12 cellular contexts compared by ENCODE assay signal in the genomic region with DNA sequence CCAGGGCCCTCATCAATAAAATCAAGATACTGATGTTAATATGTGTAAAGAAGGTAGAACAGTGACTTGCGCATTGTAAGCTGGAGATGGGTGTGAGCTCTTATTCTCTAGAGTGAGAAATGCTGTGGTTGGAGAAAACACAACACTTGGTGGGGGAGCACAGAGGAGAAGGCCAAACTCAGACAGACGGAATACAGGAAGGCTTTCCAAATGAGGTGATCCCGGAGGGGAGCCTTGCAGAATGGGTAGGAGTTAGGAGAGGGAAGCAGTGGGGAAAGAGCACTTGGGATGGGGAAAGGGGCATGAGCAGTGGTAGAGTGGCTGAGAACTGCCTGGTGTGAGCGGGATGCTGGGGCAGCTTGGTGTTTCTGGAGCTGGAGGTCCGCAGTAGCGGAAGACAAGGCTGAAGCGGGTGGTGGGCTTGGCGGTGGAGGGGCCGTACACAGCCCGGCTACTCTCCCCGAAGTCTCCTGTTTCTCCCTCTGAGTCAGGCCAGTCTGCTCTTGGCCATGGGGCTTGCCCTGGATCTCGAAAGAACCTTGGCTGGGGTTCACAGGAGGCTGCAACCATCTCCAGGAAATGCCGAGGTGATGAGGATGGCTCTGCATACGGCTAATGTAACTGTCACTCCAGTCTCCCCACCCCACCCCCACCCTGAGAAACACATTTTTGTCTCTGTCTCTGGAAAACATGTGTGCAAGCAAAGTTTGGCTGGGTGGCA. TPM values are rescaled to one million over a fixed set of nuclear protein-coding genes. Genes with fewer than 3 reads are reported as not detected.
DNase-seq lines count a peak whose midpoint lies in the region; ATAC-seq and TF ChIP-seq lines count a peak whose summit lies in the region.
"Had no signal": no experiment of that assay in that cellular context is flagged by ENCODE, and none has a peak within 500 bp of the region (broad histone marks: within the 10 kb centered on the region; RNA-seq: fewer than 3 reads in every experiment).

No MANE protein-coding gene starts in this region.

- H3K23ac ChIP-seq in mesenchymal stem cell (ENCODE audit: low read length in 2 of 2), result peak overlapping the region in 1 of 2 experiments; percentile 89

- no peak overlapping the region for H3K4me3 ChIP-seq in heart right ventricle
- peak overlapping the region in 1 of 2 experiments; percentile 35 for H3K4me3 ChIP-seq in mesenchymal stem cell (ENCODE audit: insufficient read depth in 1 of 2, low read depth in 1 of 2, low read length in 2 of 2)

- H3K18ac ChIP-seq in mesenchymal stem cell (ENCODE audit: low read depth in 1 of 2, low read length in 2 of 2), result peak overlapping the region; percentile 95 to 97

- WGBS in heart right ventricle, 2 donors, result 65 to 68% methylated on average over 13 to 14 of the region's 14 CpGs
- WGBS in mesenchymal stem cell, result 19% methylated on average over 7 of the region's 14 CpGs

- peak overlapping the region; percentile 70 for H3K9ac ChIP-seq in mesenchymal stem cell (ENCODE audit: low read length)

- no peaks in the 10 kb centered on the region for H3K36me3 ChIP-seq in heart right ventricle
- no peaks in the 10 kb centered on the region for H3K36me3 ChIP-seq in mesenchymal stem cell (ENCODE audit: control insufficient read depth in 1 of 2, insufficient read depth in 2 of 2, low read depth in 1 of 2, low read length in 2 of 2)
- H3K36me3 ChIP-seq: BE2C had no signal

- no peak overlapping the region for H2AFZ ChIP-seq in mesenchymal stem cell (ENCODE audit: low read depth, low read length)

- H4K91ac ChIP-seq in mesenchymal stem cell (ENCODE audit: low read length), result peak overlapping the region; percentile 99

- peak overlapping the region; percentile 81 for H2BK5ac ChIP-seq in mesenchymal stem cell (ENCODE audit: low read depth, low read length, poor library complexity, severe bottlenecking)

- peak overlapping the region; percentile 66 for H2AK5ac ChIP-seq in mesenchymal stem cell (ENCODE audit: low read length, severe bottlenecking)

- ATAC-seq in heart right ventricle (peak in 6 of 8 donors; percentile 39 to 75 (median 74)), HG03457 (IDR thresholded peaks at IDR 0.05; ENCODE audit: unreplicated experiment) (no peak), HG02759 (IDR thresholded peaks at IDR 0.05; ENCODE audit: unreplicated experiment) (no peak), HG02798 (IDR thresholded peaks at IDR 0.05; ENCODE audit: poor library complexity, unreplicated experiment) (no peak)
- no peak for ATAC-seq in activated CD4-positive, CD25-positive, alpha-beta regulatory T cell treated with anti-CD3 and anti-CD28 coated beads, Interleukin-2, amount 50 U/mL, for 24 hours

- peak overlapping the region in 1 of 2 experiments; percentile 86 for H3K14ac ChIP-seq in mesenchymal stem cell (ENCODE audit: low read length in 2 of 2)

- intact Hi-C loops in heart right ventricle (cut with DNase I), result no loop called here
- intact Hi-C loops in cardiac septum (cut with DNase I), result loop anchor here (10.0 kb wide), 1 partner anchor 145 kb away; no protein-coding TSS in a partner anchor
- intact Hi-C loops in dendritic cell treated with granulocyte-macrophage colony-stimulating factor and Interleukin-4, amounts not matched to agents 40 ng/mL and 50 ng/mL, for 4 days (cut with micrococcal nuclease), result no loop called here

- H3K27ac Mint-ChIP-seq in dendritic cell treated with granulocyte-macrophage colony-stimulating factor and Interleukin-4, amounts not matched to agents 40 ng/mL and 50 ng/mL, for 4 days, result peak overlapping the region; percentile 21
- H3K27ac Mint-ChIP-seq: memory B cell had no signal

- peak overlapping the region; percentile 89 for H2BK120ac ChIP-seq in mesenchymal stem cell (ENCODE audit: low read depth, low read length)

- peaks cover 2% of the 10 kb centered on the region for H3K27me3 Mint-ChIP-seq in dendritic cell treated with granulocyte-macrophage colony-stimulating factor and Interleukin-4, amounts not matched to agents 40 ng/mL and 50 ng/mL, for 4 days

- H3K27ac ChIP-seq in heart right ventricle (peak overlapping the region in 2 of 10 donors; percentile 8 to 41), mesenchymal stem cell (ENCODE audit: low read length, poor library complexity, severe bottlenecking) (peak overlapping the region; percentile 75)

- peak overlapping the region; percentile 83 to 95 for H3K4ac ChIP-seq in mesenchymal stem cell (ENCODE audit: low read depth in 1 of 2, low read length in 2 of 2)

- TF ChIP-seq CTCF in heart right ventricle (IDR thresholded peaks at IDR 0.05), result no peak

- peaks cover 0 to 7% (median 0%) of the 10 kb centered on the region in 9 donors for H3K4me1 ChIP-seq in heart right ventricle
- H3K4me1 ChIP-seq in mesenchymal stem cell (ENCODE audit: control insufficient read depth, insufficient read depth, low read depth, low read length), result peaks cover 12% of the 10 kb centered on the region
- H3K4me1 ChIP-seq: BE2C had no signal

- H3K4me3 Mint-ChIP-seq in dendritic cell treated with granulocyte-macrophage colony-stimulating factor and Interleukin-4, amounts not matched to agents 40 ng/mL and 50 ng/mL, for 4 days, result no peak overlapping the region
- H3K4me3 Mint-ChIP-seq: memory B cell had no signal

- H3K9me3 Mint-ChIP-seq in dendritic cell treated with granulocyte-macrophage colony-stimulating factor and Interleukin-4, amounts not matched to agents 40 ng/mL and 50 ng/mL, for 4 days, result peaks cover 7% of the 10 kb centered on the region

- DNase-seq in heart right ventricle (peak in 1 of 2 donors; percentile 10), cardiac septum (ENCODE audit: low spot score) (no peak), mesenchymal stem cell (peak; percentile 94)
- DNase-seq: BE2C; stimulated activated CD4-positive, alpha-beta T cell treated with anti-CD3 and anti-CD28 coated beads, Interleukin-2, amount 100 ng/mL, for 24 hours had no signal

- no peaks in the 10 kb centered on the region for H3K36me3 Mint-ChIP-seq in dendritic cell treated with granulocyte-macrophage colony-stimulating factor and Interleukin-4, amounts not matched to agents 40 ng/mL and 50 ng/mL, for 4 days (ENCODE audit: low read depth)
- H3K36me3 Mint-ChIP-seq: memory B cell had no signal

- H3K4me1 Mint-ChIP-seq in dendritic cell treated with granulocyte-macrophage colony-stimulating factor and Interleukin-4, amounts not matched to agents 40 ng/mL and 50 ng/mL, for 4 days (ENCODE audit: low read depth), result peaks cover 15% of the 10 kb centered on the region
- H3K4me1 Mint-ChIP-seq: memory B cell had no signal

- H4K8ac ChIP-seq in mesenchymal stem cell (ENCODE audit: low read length), result peak overlapping the region; percentile 95

- H2BK12ac ChIP-seq in mesenchymal stem cell (ENCODE audit: low read length in 2 of 2), result peak overlapping the region; percentile 89 to 98

- no peaks in the 10 kb centered on the region for H3K9me3 ChIP-seq in heart right ventricle
- no peaks in the 10 kb centered on the region for H3K9me3 ChIP-seq in mesenchymal stem cell (ENCODE audit: control insufficient read depth, low read length)
- H3K9me3 ChIP-seq: BE2C had no signal

- H3K4me2 ChIP-seq in mesenchymal stem cell (ENCODE audit: low read length, poor library complexity, severe bottlenecking), result peak overlapping the region; percentile 5

- peak overlapping the region; percentile 23 for H2BK15ac ChIP-seq in mesenchymal stem cell (ENCODE audit: low read depth, poor library complexity, severe bottlenecking)

- no peaks in the 10 kb centered on the region for H3K79me1 ChIP-seq in mesenchymal stem cell (replicated peaks; ENCODE audit: low read length, poor library complexity, severe bottlenecking)

- H3K27me3 ChIP-seq in heart right ventricle, result peaks cover 0 to 16% (median 0%) of the 10 kb centered on the region in 7 donors
- H3K27me3 ChIP-seq in mesenchymal stem cell (ENCODE audit: control insufficient read depth in 1 of 2, insufficient read depth in 1 of 2, low read length in 2 of 2), result peaks cover 0 to 6% of the 10 kb centered on the region in 2 experiments
- H3K27me3 ChIP-seq: BE2C had no signal

RNA-seq across cellular contexts. Expression of a gene that starts 11.3 kb away (rescaled TPM):
- total RNA-seq in heart right ventricle (not detected), cardiac septum (not detected)
- not detected for polyA plus RNA-seq in heart right ventricle
- polyA plus RNA-seq in mesenchymal stem cell (2013, experiment 1 of 2), result 0.41 TPM
- 0.42 TPM for polyA plus RNA-seq in mesenchymal stem cell (2013, experiment 2 of 2)
- total RNA-seq: temporal lobe had no signal

Comparison
In these comparisons a context has a peak if more than half of its experiments do, and no peak if none do; other contexts are left out.
1. ATAC-seq: peak in heart right ventricle (6 of 8); none in HG03457 (single experiment), HG02759 (single experiment), activated CD4-positive, CD25-positive, alpha-beta regulatory T cell treated with anti-CD3 and anti-CD28 coated beads, Interleukin-2, amount 50 U/mL, for 24 hours (0 of 2) and HG02798 (single experiment).